Comparison of ENCODE assay signal across 14 cellular contexts in genomic region chr1:43493661-43494450, GRCh38. TPM values are rescaled to one million over a fixed set of nuclear protein-coding genes. Genes with fewer than 3 reads are reported as not detected.
DNase-seq lines count a peak whose midpoint lies in the region; ATAC-seq and TF ChIP-seq lines count a peak whose summit lies in the region.
"Had no signal": no experiment of that assay in that cellular context is flagged by ENCODE, and none has a peak within 500 bp of the region (broad histone marks: within the 10 kb centered on the region; RNA-seq: fewer than 3 reads in every experiment).

No MANE protein-coding gene starts in this region.

- no peaks in the 10 kb centered on the region for H3K79me1 ChIP-seq in mesenchymal stem cell (replicated peaks; ENCODE audit: low read length, poor library complexity, severe bottlenecking)

- H3K27ac ChIP-seq in A673 (ENCODE audit: low read depth, low read length, poor library complexity, severe bottlenecking) (no peak overlapping the region), epithelial cell of prostate (peak overlapping the region; percentile 5), mesenchymal stem cell (ENCODE audit: low read length, poor library complexity, severe bottlenecking) (peak overlapping the region; percentile 54), ovary (no peak overlapping the region)
- H3K27ac ChIP-seq: uterus had no signal

- H2BK15ac ChIP-seq in mesenchymal stem cell (ENCODE audit: low read depth, poor library complexity, severe bottlenecking), result no peak overlapping the region

- no TSS peak for BruUV-seq in A673 (replicated peaks; lab: Mats Ljungman, UMichigan)

- H3K4me1 ChIP-seq in A673 (ENCODE audit: insufficient read depth, low read length, poor library complexity, severe bottlenecking), result no peaks in the 10 kb centered on the region
- H3K4me1 ChIP-seq in mesenchymal stem cell (ENCODE audit: control insufficient read depth, insufficient read depth, low read depth, low read length), result peaks cover 1% of the 10 kb centered on the region
- H3K4me1 ChIP-seq in ovary (ENCODE audit: insufficient read depth), result no peaks in the 10 kb centered on the region
- H3K4me1 ChIP-seq: uterus had no signal

- no peak overlapping the region for H4K91ac ChIP-seq in mesenchymal stem cell (ENCODE audit: low read length)

- H3K36me3 ChIP-seq in A673 (ENCODE audit: insufficient read depth, low read length, poor library complexity, severe bottlenecking) (no peaks in the 10 kb centered on the region), mesenchymal stem cell (ENCODE audit: control insufficient read depth in 1 of 2, insufficient read depth in 2 of 2, low read depth in 1 of 2, low read length in 2 of 2) (no peaks in the 10 kb centered on the region), ovary (no peaks in the 10 kb centered on the region)
- H3K36me3 ChIP-seq: uterus had no signal

- intact Hi-C loops in A673 (cut with micrococcal nuclease; ENCODE audit: unreplicated experiment), result no loop called here
- intact Hi-C loops in ovary (cut with DNase I), result loop anchor here in 1 of 4 donors (5.0 kb wide), 1 partner anchor 1262 kb away; no protein-coding TSS in a partner anchor

- H3K4me3 ChIP-seq in A673 (ENCODE audit: low read depth, low read length, poor library complexity, severe bottlenecking) (no peak overlapping the region), mesenchymal stem cell (ENCODE audit: insufficient read depth in 1 of 2, low read depth in 1 of 2, low read length in 2 of 2) (peak overlapping the region in 1 of 2 experiments; percentile 12), ovary (no peak overlapping the region)
- H3K4me3 ChIP-seq: K562, uterus had no signal

- H2BK12ac ChIP-seq in mesenchymal stem cell (ENCODE audit: low read length in 2 of 2), result peak overlapping the region in 1 of 2 experiments; percentile 63

- no peak overlapping the region for H2BK120ac ChIP-seq in mesenchymal stem cell (ENCODE audit: low read depth, low read length)

- no peak for TF ChIP-seq POLR2A in ovary (IDR thresholded peaks at IDR 0.05)

- TF ChIP-seq EP300 in ovary (IDR thresholded peaks at IDR 0.05), result no peak

- H3K9me3 ChIP-seq in A673 (ENCODE audit: low read depth, low read length, poor library complexity, severe bottlenecking) (peaks cover 7% of the 10 kb centered on the region), mesenchymal stem cell (ENCODE audit: control insufficient read depth, low read length) (peaks cover 7% of the 10 kb centered on the region), ovary (no peaks in the 10 kb centered on the region)

- H3K14ac ChIP-seq in mesenchymal stem cell (ENCODE audit: low read length in 2 of 2), result no peak overlapping the region

- no peak overlapping the region for H2AK5ac ChIP-seq in mesenchymal stem cell (ENCODE audit: low read length, severe bottlenecking)

- peak; percentile 11 for DNase-seq in A673 (ENCODE audit: low spot score)
- DNase-seq in LHCN-M2 (ENCODE audit: low read depth), result peak; percentile 77
- no peak for DNase-seq in epithelial cell of prostate (ENCODE audit: low read depth, low spot score)
- peak; percentile 42 for DNase-seq in mesenchymal stem cell
- DNase-seq in activated naive CD4-positive, alpha-beta T cell treated with anti-CD3 and anti-CD28 coated beads, Interleukin-2, amount 50 U/mL, for 16 hours, result no peak
- no peak for DNase-seq in NCI-H2196 treated with DMSO at 0.1 percent for 48 hours (lab: John Stamatoyannopoulos, UW; ENCODE audit: unreplicated experiment)
- DNase-seq in ovary, result no peak
- DNase-seq: activated T-cell treated with anti-CD3 and anti-CD28 coated beads, Interleukin-2, amount 50 U/mL, for 48 hours; anterior cingulate cortex; kidney; NCI-H1694 treated with DMSO at 0.1 percent for 48 hours; uterus had no signal

- no peak for TF ChIP-seq CTCF in A673 (conservative IDR thresholded peaks at IDR 0.05; ENCODE audit: low read depth, low read length)
- TF ChIP-seq CTCF in ovary (IDR thresholded peaks at IDR 0.05), result no peak

- H2BK5ac ChIP-seq in mesenchymal stem cell (ENCODE audit: low read depth, low read length, poor library complexity, severe bottlenecking), result peak overlapping the region; percentile 61

- H3K18ac ChIP-seq in mesenchymal stem cell (ENCODE audit: low read depth in 1 of 2, low read length in 2 of 2), result peak overlapping the region; percentile 8 to 43

- peak overlapping the region; percentile 27 for H4K8ac ChIP-seq in mesenchymal stem cell (ENCODE audit: low read length)

- POLR2A ChIA-PET in A673 (lab: Charles Lee; ENCODE audit: low non-redundant PET), result no interaction called here

- peak overlapping the region; percentile 1 for H3K9ac ChIP-seq in mesenchymal stem cell (ENCODE audit: low read length)

- WGBS in mesenchymal stem cell, result 45% methylated on average over 10 of the region's 11 CpGs
- 34 to 44% (median 42%) methylated on average over 11 of the region's 11 CpGs for WGBS in ovary, 3 donors

- H3K4ac ChIP-seq in mesenchymal stem cell (ENCODE audit: low read depth in 1 of 2, low read length in 2 of 2), result no peak overlapping the region

- CTCF ChIA-PET in A673 (lab: Charles Lee), result no interaction called here

- peak overlapping the region; percentile 81 for H2AFZ ChIP-seq in mesenchymal stem cell (ENCODE audit: low read depth, low read length)

- no peak overlapping the region for H3K23ac ChIP-seq in mesenchymal stem cell (ENCODE audit: low read length in 2 of 2)

- H3K27me3 ChIP-seq in A673 (replicated peaks; ENCODE audit: insufficient read depth, low read depth, low read length, poor library complexity) (no peaks in the 10 kb centered on the region), mesenchymal stem cell (ENCODE audit: control insufficient read depth in 1 of 2, insufficient read depth in 1 of 2, low read length in 2 of 2) (no peaks in the 10 kb centered on the region), ovary (no peaks in the 10 kb centered on the region)
- H3K27me3 ChIP-seq: uterus had no signal

- no peak for ATAC-seq in GM18867 (IDR thresholded peaks at IDR 0.05; ENCODE audit: unreplicated experiment)
- ATAC-seq: K562 had no signal

- H3K4me2 ChIP-seq in mesenchymal stem cell (ENCODE audit: low read length, poor library complexity, severe bottlenecking), result peak overlapping the region; percentile 38

RNA-seq across cellular contexts. Expression of gene PTPRF, which starts 36.8 kb away (rescaled TPM):
- total RNA-seq in A673 (2021) (110 and 118 TPM in 2 replicates), LHCN-M2 (2014; rRNA removed) (12.8 and 13.7 TPM in 2 replicates), ovary (100 to 1,000 TPM in 3 of 7 donors, 10 to 100 TPM in 4; 26.3 to 165 (median 95.5) TPM)
- 46.3 TPM for polyA plus RNA-seq in LHCN-M2 (2012)
- 51.3 TPM for polyA plus RNA-seq in mesenchymal stem cell (2013, experiment 1 of 2)
- 51.0 TPM for polyA plus RNA-seq in mesenchymal stem cell (2013, experiment 2 of 2)
- 10 to 100 TPM; 24.4 to 35.4 TPM for polyA plus RNA-seq in ovary

RNA-seq across cellular contexts. Expression of gene HYI, which starts 40.1 kb away (rescaled TPM):
- total RNA-seq in A673 (2021), result 14.8 and 19.8 TPM in 2 replicates
- total RNA-seq in LHCN-M2 (2014; rRNA removed), result 32.8 and 32.9 TPM in 2 replicates
- polyA plus RNA-seq in LHCN-M2 (2012), result 57.7 TPM
- polyA plus RNA-seq in mesenchymal stem cell (2013, experiment 1 of 2), result 20.4 TPM
- 19.0 TPM for polyA plus RNA-seq in mesenchymal stem cell (2013, experiment 2 of 2)
- 10 to 100 TPM; 57.3 to 94.4 (median 78.9) TPM for total RNA-seq in ovary
- 10 to 100 TPM; 16.6 to 77.2 TPM for polyA plus RNA-seq in ovary

Comparison
In these comparisons a context has a peak if more than half of its experiments do, and no peak if none do; other contexts are left out.
1. DNase-seq: peak in A673 (single experiment), LHCN-M2 (single experiment) and mesenchymal stem cell (single experiment); none in epithelial cell of prostate (single experiment), activated naive CD4-positive, alpha-beta T cell treated with anti-CD3 and anti-CD28 coated beads, Interleukin-2, amount 50 U/mL, for 16 hours (single experiment), NCI-H2196 treated with DMSO at 0.1 percent for 48 hours (single experiment) and ovary (0 of 5).
2. H3K27ac ChIP-seq: peak in epithelial cell of prostate (single experiment) and mesenchymal stem cell (single experiment); none in A673 (single experiment) and ovary (0 of 2).